8 cellular contexts compared by ENCODE assay signal in the genomic region with DNA sequence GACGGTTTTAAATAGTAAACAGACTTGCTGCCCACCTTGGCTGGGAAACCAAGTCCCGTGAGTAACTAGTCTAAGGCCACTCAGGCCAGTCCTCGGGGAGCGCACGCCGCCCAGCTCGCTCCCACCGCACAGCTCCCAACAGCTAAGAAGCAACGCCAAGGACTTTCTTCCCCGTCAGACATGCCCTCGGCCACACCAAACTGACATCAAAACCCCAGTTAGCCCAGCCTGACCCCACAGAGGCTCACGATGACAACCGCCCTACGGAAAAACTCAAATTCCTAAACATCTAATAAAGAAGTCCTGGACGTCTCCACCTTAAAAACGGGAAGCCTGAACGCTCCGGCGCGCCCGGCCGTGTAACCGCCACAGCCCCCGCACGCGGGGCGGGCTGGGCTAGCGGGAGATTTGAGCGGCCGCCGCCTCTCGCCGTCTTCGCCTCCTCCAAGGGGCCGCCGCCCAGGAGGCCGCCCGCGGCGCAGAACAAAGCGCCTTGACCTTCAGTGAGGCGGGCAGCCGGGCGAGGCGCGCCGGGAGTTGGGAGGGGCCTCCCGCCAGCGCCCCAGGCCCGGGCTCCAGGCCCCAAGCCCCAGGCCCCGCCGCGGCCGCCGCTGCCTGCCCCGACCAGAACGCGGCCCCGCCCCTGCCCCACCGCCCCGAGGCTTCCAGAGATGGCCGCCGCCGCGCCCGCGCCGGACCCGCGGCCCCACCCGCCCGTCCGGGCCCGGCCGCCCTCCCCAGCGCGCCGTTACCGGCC. TPM values are rescaled to one million over a fixed set of nuclear protein-coding genes. Genes with fewer than 3 reads are reported as not detected.
DNase-seq lines count a peak whose midpoint lies in the region; TF ChIP-seq lines count a peak whose summit lies in the region.

No MANE protein-coding gene starts in this region.

- H3K4me1 Mint-ChIP-seq in activated naive CD8-positive, alpha-beta T cell treated with anti-CD3 and anti-CD28 coated beads for 36 hours: peaks cover 31% of the 10 kb centered on the region
- peaks cover 27% of the 10 kb centered on the region for H3K4me1 Mint-ChIP-seq in progenitor cell of endocrine pancreas (ENCODE audit: low read depth)

- DNase-seq in NCI-H526 (lab: John Stamatoyannopoulos, UW): peak; percentile 20 to 56
- no peak for DNase-seq in NCI-H526 treated with DMSO at 0.1 percent for 48 hours (lab: John Stamatoyannopoulos, UW)
- DNase-seq in H7: peak; percentile 95
- peak; percentile 26 to 45 for DNase-seq in Kasumi-1 (lab: John Stamatoyannopoulos, UW)
- no peak for DNase-seq in activated naive CD8-positive, alpha-beta T cell treated with anti-CD3 and anti-CD28 coated beads for 36 hours
- no peak for DNase-seq in left ventricle myocardium inferior
- no peak for DNase-seq in progenitor cell of endocrine pancreas (ENCODE audit: low spot score, unreplicated experiment)
- no peak for DNase-seq in OCI-M2 (lab: John Stamatoyannopoulos, UW; ENCODE audit: unreplicated experiment)

- H3K27ac Mint-ChIP-seq in activated naive CD8-positive, alpha-beta T cell treated with anti-CD3 and anti-CD28 coated beads for 36 hours: peak overlapping the region; percentile 99
- H3K27ac Mint-ChIP-seq in progenitor cell of endocrine pancreas: peak overlapping the region; percentile 99

- H3K27me3 ChIP-seq in H7 (ENCODE audit: control insufficient read depth, insufficient read depth, low read length) (no peaks in the 10 kb centered on the region), left ventricle myocardium inferior (ENCODE audit: low read depth) (no peaks in the 10 kb centered on the region)

- H3K36me3 Mint-ChIP-seq in activated naive CD8-positive, alpha-beta T cell treated with anti-CD3 and anti-CD28 coated beads for 36 hours: peaks cover 38% of the 10 kb centered on the region
- H3K36me3 Mint-ChIP-seq in progenitor cell of endocrine pancreas (ENCODE audit: insufficient read depth): peaks cover 6% of the 10 kb centered on the region

- no peak for TF ChIP-seq CTCF in left ventricle myocardium inferior (IDR thresholded peaks at IDR 0.05; ENCODE audit: borderline replicate concordance)
- no peak for TF ChIP-seq CTCF in progenitor cell of endocrine pancreas (IDR thresholded peaks at IDR 0.05; ENCODE audit: unreplicated experiment)

- no peaks in the 10 kb centered on the region for H3K9me3 Mint-ChIP-seq in activated naive CD8-positive, alpha-beta T cell treated with anti-CD3 and anti-CD28 coated beads for 36 hours
- no peaks in the 10 kb centered on the region for H3K9me3 Mint-ChIP-seq in progenitor cell of endocrine pancreas (ENCODE audit: low read depth)

- peak overlapping the region; percentile 96 for H3K4me3 Mint-ChIP-seq in activated naive CD8-positive, alpha-beta T cell treated with anti-CD3 and anti-CD28 coated beads for 36 hours
- peak overlapping the region; percentile 98 for H3K4me3 Mint-ChIP-seq in progenitor cell of endocrine pancreas (ENCODE audit: low read depth)

- H3K4me3 ChIP-seq in H7 (ENCODE audit: insufficient read depth, low read depth, low read length) (peak overlapping the region; percentile 86), left ventricle myocardium inferior (peak overlapping the region; percentile 90)

- peak overlapping the region; percentile 94 for H3K27ac ChIP-seq in left ventricle myocardium inferior (replicated peaks)

- peaks cover 59% of the 10 kb centered on the region for H3K4me1 ChIP-seq in left ventricle myocardium inferior

- H3K9me3 ChIP-seq in left ventricle myocardium inferior (replicated peaks): no peaks in the 10 kb centered on the region

- intact Hi-C loops in left ventricle myocardium inferior (cut with micrococcal nuclease): no loop called here

- no peaks in the 10 kb centered on the region for H3K36me3 ChIP-seq in H7 (replicated peaks; ENCODE audit: control insufficient read depth, insufficient read depth, low read length)
- no peaks in the 10 kb centered on the region for H3K36me3 ChIP-seq in left ventricle myocardium inferior

- no peaks in the 10 kb centered on the region for H3K27me3 Mint-ChIP-seq in activated naive CD8-positive, alpha-beta T cell treated with anti-CD3 and anti-CD28 coated beads for 36 hours
- no peaks in the 10 kb centered on the region for H3K27me3 Mint-ChIP-seq in progenitor cell of endocrine pancreas

RNA-seq across cellular contexts. Expression of a gene that starts 0.5 kb away (rescaled TPM):
- total RNA-seq in H7 (2014; rRNA removed; shearing (Covaris generic)): 140 and 142 TPM in 2 replicates
- 100 to 1,000 TPM; 222 to 226 TPM for total RNA-seq in activated naive CD8-positive, alpha-beta T cell treated with anti-CD3 and anti-CD28 coated beads for 36 hours
- 175 TPM for total RNA-seq in left ventricle myocardium inferior
- total RNA-seq in progenitor cell of endocrine pancreas: 184 and 201 TPM in 2 replicates

Comparison
In these comparisons a context has a peak if more than half of its experiments do, and no peak if none do; other contexts are left out.
1. DNase-seq: peak in NCI-H526 (2 of 2), H7 (single experiment) and Kasumi-1 (2 of 2); none in NCI-H526 treated with DMSO at 0.1 percent for 48 hours (single experiment), activated naive CD8-positive, alpha-beta T cell treated with anti-CD3 and anti-CD28 coated beads for 36 hours (single experiment), left ventricle myocardium inferior (single experiment), progenitor cell of endocrine pancreas (single experiment) and OCI-M2 (single experiment).